1 cellular context compared by ENCODE assay signal in the genomic region with DNA sequence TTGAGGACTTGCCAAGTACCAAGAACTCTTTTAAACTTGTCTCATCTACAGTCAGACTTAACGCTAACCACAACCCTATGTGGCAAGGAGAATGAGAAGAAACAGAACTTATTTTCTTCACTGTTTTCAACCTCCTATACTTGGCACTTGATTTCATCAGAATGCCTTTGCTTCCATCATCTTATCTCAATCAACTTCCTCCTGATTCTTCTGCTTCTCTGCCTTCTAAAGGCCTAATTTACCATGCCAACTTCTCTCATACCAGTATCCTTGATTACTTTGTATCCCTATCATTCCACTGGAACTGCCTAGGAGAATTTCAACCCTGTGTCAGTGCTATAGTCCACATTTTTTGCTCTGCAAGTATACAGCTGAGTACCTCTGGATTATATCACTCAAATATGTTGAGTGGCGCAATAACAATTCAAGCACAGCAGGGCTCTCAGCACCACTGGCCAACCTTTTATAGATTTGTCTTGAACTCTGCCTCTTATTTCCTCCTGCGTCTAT.
TF ChIP-seq lines count a peak whose summit lies in the region.

No MANE protein-coding gene starts in this region.

TF ChIP-seq in HepG2, 621 proteins besides CTCF, POLR2A, EP300 and RAD21:
- TF ChIP-seq CEBPB (IDR thresholded peaks at IDR 0.05; ENCODE audit: borderline replicate concordance, low read depth, low read length) = 0 out of 2 replicates have a peak, but pooled peaks have one; percentile 21
- TF ChIP-seq, protein P1, sequence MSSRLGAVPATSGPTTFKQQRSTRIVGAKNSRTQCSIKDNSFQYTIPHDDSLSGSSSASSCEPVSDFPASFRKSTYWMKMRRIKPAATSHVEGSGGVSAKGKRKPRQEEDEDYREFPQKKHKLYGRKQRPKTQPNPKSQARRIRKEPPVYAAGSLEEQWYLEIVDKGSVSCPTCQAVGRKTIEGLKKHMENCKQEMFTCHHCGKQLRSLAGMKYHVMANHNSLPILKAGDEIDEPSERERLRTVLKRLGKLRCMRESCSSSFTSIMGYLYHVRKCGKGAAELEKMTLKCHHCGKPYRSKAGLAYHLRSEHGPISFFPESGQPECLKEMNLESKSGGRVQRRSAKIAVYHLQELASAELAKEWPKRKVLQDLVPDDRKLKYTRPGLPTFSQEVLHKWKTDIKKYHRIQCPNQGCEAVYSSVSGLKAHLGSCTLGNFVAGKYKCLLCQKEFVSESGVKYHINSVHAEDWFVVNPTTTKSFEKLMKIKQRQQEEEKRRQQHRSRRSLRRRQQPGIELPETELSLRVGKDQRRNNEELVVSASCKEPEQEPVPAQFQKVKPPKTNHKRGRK (CRISPR knock-in tag; IDR thresholded peaks at IDR 0.05) = no peak
- no peak for TF ChIP-seq ATRX (CRISPR knock-in tag; IDR thresholded peaks at IDR 0.05; ENCODE audit: borderline replicate concordance)
- TF ChIP-seq PLRG1 (conservative IDR thresholded peaks at IDR 0.05) = no peak
- TF ChIP-seq ZNF746 (CRISPR knock-in tag; IDR thresholded peaks at IDR 0.05) = no peak
- TF ChIP-seq GABPA (IDR thresholded peaks at IDR 0.05; ENCODE audit: low read depth, low read length) = no peak
- TF ChIP-seq GABPA (CRISPR knock-in tag; IDR thresholded peaks at IDR 0.05; ENCODE audit: low read depth) = no peak
- no peak for TF ChIP-seq MATR3 (CRISPR knock-in tag; IDR thresholded peaks at IDR 0.05)
